ENCODE assay signal across 8 cellular contexts in genomic region chr6:148947621-148948444, GRCh38.
DNase-seq lines count a peak whose midpoint lies in the region; ATAC-seq and TF ChIP-seq lines count a peak whose summit lies in the region.

No MANE protein-coding gene starts in this region.

- no TSS peak for BruUV-seq in PC-9 (replicated peaks; lab: Mats Ljungman, UMichigan)

- no peaks in the 10 kb centered on the region for H4K20me1 ChIP-seq in PC-9 (ENCODE audit: insufficient read depth)
- peaks cover 7% of the 10 kb centered on the region for H4K20me1 ChIP-seq in neural progenitor cell (ENCODE audit: low read depth)

- intact Hi-C loops in PC-9 (cut with micrococcal nuclease; ENCODE audit: unreplicated experiment): loop anchor here (1.0 to 2.0 kb wide), 2 partner anchors 202 to 369 kb away; no protein-coding TSS in a partner anchor

- no peak overlapping the region for H3K9ac ChIP-seq in neural progenitor cell

- no peak overlapping the region for H3K4me3 Mint-ChIP-seq in CD4-positive, CD25-positive, alpha-beta regulatory T cell
- H3K4me3 Mint-ChIP-seq in activated T-cell treated with anti-CD3 and anti-CD28 coated beads, Interleukin-2, amount 50 U/mL, for 4 hours: no peak overlapping the region
- H3K4me3 Mint-ChIP-seq in neural progenitor cell: no peak overlapping the region

- H3K4me2 ChIP-seq in PC-9: no peak overlapping the region
- H3K4me2 ChIP-seq in neural progenitor cell: no peak overlapping the region

- no peaks in the 10 kb centered on the region for H3K9me2 ChIP-seq in PC-9 (ENCODE audit: insufficient read depth)

- H3K27ac Mint-ChIP-seq in CD4-positive, CD25-positive, alpha-beta regulatory T cell: no peak overlapping the region
- no peak overlapping the region for H3K27ac Mint-ChIP-seq in neural progenitor cell

- no peaks in the 10 kb centered on the region for H3K9me3 Mint-ChIP-seq in CD4-positive, CD25-positive, alpha-beta regulatory T cell
- no peaks in the 10 kb centered on the region for H3K9me3 Mint-ChIP-seq in activated T-cell treated with anti-CD3 and anti-CD28 coated beads, Interleukin-2, amount 50 U/mL, for 4 hours
- no peaks in the 10 kb centered on the region for H3K9me3 Mint-ChIP-seq in neural progenitor cell

- no peak overlapping the region for H3K4me3 ChIP-seq in CD4-positive, CD25-positive, alpha-beta regulatory T cell (ENCODE audit: low read depth, low read length)
- H3K4me3 ChIP-seq in Jurkat, Clone E6-1 (ENCODE audit: low read length): no peak overlapping the region
- no peak overlapping the region for H3K4me3 ChIP-seq in PC-9
- no peak overlapping the region for H3K4me3 ChIP-seq in fibroblast of pulmonary artery (replicated peaks; ENCODE audit: low read depth, low read length)
- H3K4me3 ChIP-seq in neural progenitor cell: no peak overlapping the region

- POLR2A ChIA-PET in PC-9 (lab: Charles Lee; ENCODE audit: unreplicated experiment): no interaction called here

- peak; percentile 59 to 80 (median 74) for DNase-seq in CD4-positive, CD25-positive, alpha-beta regulatory T cell
- peak; percentile 67 for DNase-seq in Jurkat, Clone E6-1 (ENCODE audit: low read depth, low spot score)
- peak; percentile 53 to 56 for DNase-seq in PC-9
- DNase-seq in activated T-cell treated with anti-CD3 and anti-CD28 coated beads, Interleukin-2, amount 50 U/mL, for 4 hours: peak; percentile 76
- DNase-seq in fibroblast of pulmonary artery (ENCODE audit: low read depth): peak; percentile 90
- peak; percentile 83 for DNase-seq in neural progenitor cell (ENCODE audit: low spot score)
- DNase-seq in stromal cell of bone marrow (ENCODE audit: low read depth): peak; percentile 69

- H3K4me1 Mint-ChIP-seq in CD4-positive, CD25-positive, alpha-beta regulatory T cell: peaks cover 0 to 2% (median under 1%) of the 10 kb centered on the region in 4 donors
- H3K4me1 Mint-ChIP-seq in activated T-cell treated with anti-CD3 and anti-CD28 coated beads, Interleukin-2, amount 50 U/mL, for 4 hours (ENCODE audit: low read depth): no peaks in the 10 kb centered on the region
- H3K4me1 Mint-ChIP-seq in neural progenitor cell: peaks cover 15% of the 10 kb centered on the region

- no peaks in the 10 kb centered on the region for H3K27me3 ChIP-seq in CD4-positive, CD25-positive, alpha-beta regulatory T cell (ENCODE audit: control insufficient read depth, insufficient read depth, low read length)
- no peaks in the 10 kb centered on the region for H3K27me3 ChIP-seq in PC-9 (ENCODE audit: insufficient read depth, low read depth)
- no peaks in the 10 kb centered on the region for H3K27me3 ChIP-seq in neural progenitor cell

- no peaks in the 10 kb centered on the region for H3K36me3 Mint-ChIP-seq in CD4-positive, CD25-positive, alpha-beta regulatory T cell
- no peaks in the 10 kb centered on the region for H3K36me3 Mint-ChIP-seq in activated T-cell treated with anti-CD3 and anti-CD28 coated beads, Interleukin-2, amount 50 U/mL, for 4 hours (ENCODE audit: insufficient read depth)
- H3K36me3 Mint-ChIP-seq in neural progenitor cell: no peaks in the 10 kb centered on the region

- no peaks in the 10 kb centered on the region for H3K36me3 ChIP-seq in CD4-positive, CD25-positive, alpha-beta regulatory T cell (ENCODE audit: control insufficient read depth, insufficient read depth, low read length)
- H3K36me3 ChIP-seq in PC-9 (ENCODE audit: low read depth): no peaks in the 10 kb centered on the region
- H3K36me3 ChIP-seq in neural progenitor cell: no peaks in the 10 kb centered on the region

- no peak overlapping the region for H3K27ac ChIP-seq in CD4-positive, CD25-positive, alpha-beta regulatory T cell (ENCODE audit: insufficient read depth, low read length, poor library complexity, severe bottlenecking)
- no peak overlapping the region for H3K27ac ChIP-seq in PC-9
- no peak overlapping the region for H3K27ac ChIP-seq in neural progenitor cell

- ATAC-seq in CD4-positive, CD25-positive, alpha-beta regulatory T cell (ENCODE audit: low read depth in 2 of 2): peak; percentile 64 to 75
- peak; percentile 88 for ATAC-seq in GM19395 (IDR thresholded peaks at IDR 0.05; ENCODE audit: unreplicated experiment)
- peak; percentile 66 to 87 for ATAC-seq in activated T-cell treated with anti-CD3 and anti-CD28 coated beads, Interleukin-2, amount 50 U/mL, for 4 hours

- peak; percentile 86 for TF ChIP-seq CTCF in PC-9 (conservative IDR thresholded peaks at IDR 0.05)
- peak; percentile 90 for TF ChIP-seq CTCF in fibroblast of pulmonary artery (IDR thresholded peaks at IDR 0.05; ENCODE audit: low read length, missing control alignments)
- TF ChIP-seq CTCF in neural progenitor cell (IDR thresholded peaks at IDR 0.05): peak; percentile 90

- no peaks in the 10 kb centered on the region for H3K27me3 Mint-ChIP-seq in CD4-positive, CD25-positive, alpha-beta regulatory T cell
- peaks cover 3% of the 10 kb centered on the region for H3K27me3 Mint-ChIP-seq in activated T-cell treated with anti-CD3 and anti-CD28 coated beads, Interleukin-2, amount 50 U/mL, for 4 hours (ENCODE audit: low read depth)
- H3K27me3 Mint-ChIP-seq in neural progenitor cell (ENCODE audit: insufficient read depth, low read depth): no peaks in the 10 kb centered on the region

- H3K79me2 ChIP-seq in PC-9 (ENCODE audit: low read depth) (no peaks in the 10 kb centered on the region), neural progenitor cell (ENCODE audit: low read depth) (peaks cover 14% of the 10 kb centered on the region)

- H3K4me1 ChIP-seq in CD4-positive, CD25-positive, alpha-beta regulatory T cell (ENCODE audit: control insufficient read depth, insufficient read depth, low read length, poor library complexity, severe bottlenecking): no peaks in the 10 kb centered on the region
- no peaks in the 10 kb centered on the region for H3K4me1 ChIP-seq in PC-9 (replicated peaks; ENCODE audit: insufficient read depth)
- peaks cover 10% of the 10 kb centered on the region for H3K4me1 ChIP-seq in neural progenitor cell

- H3F3A ChIP-seq in PC-9 (ENCODE audit: insufficient read depth, low read depth) (no peaks in the 10 kb centered on the region), neural progenitor cell (ENCODE audit: low read depth) (peaks cover 10% of the 10 kb centered on the region)

- H3K9me3 ChIP-seq in CD4-positive, CD25-positive, alpha-beta regulatory T cell (ENCODE audit: control insufficient read depth in 2 of 2, low read length in 2 of 2): no peaks in the 10 kb centered on the region
- H3K9me3 ChIP-seq in PC-9 (ENCODE audit: insufficient read depth, low read depth) (no peaks in the 10 kb centered on the region), neural progenitor cell (ENCODE audit: low read depth) (no peaks in the 10 kb centered on the region)

- H2AFZ ChIP-seq in PC-9 (no peak overlapping the region), neural progenitor cell (replicated peaks) (no peak overlapping the region)

- CTCF ChIA-PET in PC-9 (lab: Charles Lee): no interaction called here
